In genomic region chr1:166165661-166166399, GRCh38 we compare ENCODE assay signal across 8 cellular contexts. TPM values are rescaled to one million over a fixed set of nuclear protein-coding genes. Genes with fewer than 3 reads are reported as not detected.
DNase-seq lines count a peak whose midpoint lies in the region; ATAC-seq and TF ChIP-seq lines count a peak whose summit lies in the region.

No MANE protein-coding gene starts in this region.

- peaks cover 65% of the 10 kb centered on the region for H3K27me3 Mint-ChIP-seq in T-helper 17 cell

- DNase-seq in T-helper 17 cell (no peak), fibroblast of lung (ENCODE audit: low read depth in 2 of 2) (peak; percentile 26 to 50), osteoblast (ENCODE audit: insufficient read length, low spot score, missing footprints) (peak; percentile 66), left lobe of liver (ENCODE audit: low spot score) (no peak), kidney glomerular epithelial cell (lab: John Stamatoyannopoulos, UW) (no peak), NCI-H187 (lab: John Stamatoyannopoulos, UW) (no peak)

- no peak overlapping the region for H3K27ac ChIP-seq in BLaER1 treated with 17β-estradiol and CSF1 and Interleukin-3, amounts not matched to agents 10 nM and 100 nM
- no peak overlapping the region for H3K27ac ChIP-seq in fibroblast of lung (ENCODE audit: insufficient read depth, low read length)
- no peak overlapping the region for H3K27ac ChIP-seq in osteoblast (ENCODE audit: low read depth, low read length)

- H3K4me3 Mint-ChIP-seq in T-helper 17 cell = peak overlapping the region; percentile 87

- H3K36me3 ChIP-seq in BLaER1 treated with 17β-estradiol and CSF1 and Interleukin-3, amounts not matched to agents 10 nM and 100 nM = no peaks in the 10 kb centered on the region
- H3K36me3 ChIP-seq in fibroblast of lung (ENCODE audit: control insufficient read depth, insufficient read depth, low read length) = no peaks in the 10 kb centered on the region
- H3K36me3 ChIP-seq in osteoblast (ENCODE audit: insufficient read depth, low read length) = no peaks in the 10 kb centered on the region

- H3K4me1 Mint-ChIP-seq in T-helper 17 cell = peaks cover 4% of the 10 kb centered on the region

- peaks cover 31 to 44% (median 37%) of the 10 kb centered on the region in 11 experiments for H3K27me3 ChIP-seq in BLaER1 treated with 17β-estradiol and CSF1 and Interleukin-3, amounts not matched to agents 10 nM and 100 nM
- H3K27me3 ChIP-seq in fibroblast of lung (ENCODE audit: control insufficient read depth, insufficient read depth, low read length) (peaks cover 9% of the 10 kb centered on the region), osteoblast (ENCODE audit: insufficient read depth, low read length) (peaks cover 26% of the 10 kb centered on the region)

- peak; percentile 7 for ATAC-seq in GM21390 (IDR thresholded peaks at IDR 0.05; ENCODE audit: unreplicated experiment)
- no peak for ATAC-seq in T-helper 17 cell
- ATAC-seq in left lobe of liver = no peak

- peak overlapping the region; percentile 95 to 100 (median 100) for H3K4me2 ChIP-seq in BLaER1 treated with 17β-estradiol and CSF1 and Interleukin-3, amounts not matched to agents 10 nM and 100 nM
- H3K4me2 ChIP-seq in fibroblast of lung (ENCODE audit: extremely low read depth, insufficient read depth, low read length) = peak overlapping the region; percentile 9
- no peak overlapping the region for H3K4me2 ChIP-seq in osteoblast (ENCODE audit: insufficient read depth, low read length)

- peak overlapping the region; percentile 69 to 83 (median 79); a peak in 20 of 22 replicates for H3K9ac ChIP-seq in BLaER1 treated with 17β-estradiol and CSF1 and Interleukin-3, amounts not matched to agents 10 nM and 100 nM
- no peak overlapping the region for H3K9ac ChIP-seq in fibroblast of lung (ENCODE audit: insufficient read depth, low read length)

- H2AFZ ChIP-seq in fibroblast of lung (ENCODE audit: low read length) (no peak overlapping the region), osteoblast (ENCODE audit: low read length) (no peak overlapping the region)

- no peak overlapping the region for H3K27ac Mint-ChIP-seq in T-helper 17 cell

- TF ChIP-seq CTCF in fibroblast of lung (conservative IDR thresholded peaks at IDR 0.05 in 1 of 2, IDR thresholded peaks at IDR 0.05 in 1 of 2; ENCODE audit: low read depth in 1 of 2, low read length in 2 of 2) = no peak
- TF ChIP-seq CTCF in osteoblast (IDR thresholded peaks at IDR 0.05; ENCODE audit: extremely low read depth, low read depth, low read length) = no peak

- H3K79me2 ChIP-seq in fibroblast of lung (ENCODE audit: control insufficient read depth, insufficient read depth, low read length) (no peaks in the 10 kb centered on the region), osteoblast (ENCODE audit: insufficient read depth, low read length) (no peaks in the 10 kb centered on the region)

- peak overlapping the region; percentile 68 to 81 (median 74) for H3K4me3 ChIP-seq in BLaER1 treated with 17β-estradiol and CSF1 and Interleukin-3, amounts not matched to agents 10 nM and 100 nM
- peak overlapping the region in 1 of 4 experiments; percentile 53 for H3K4me3 ChIP-seq in fibroblast of lung (replicated peaks in 1 of 4; ENCODE audit: control extremely low read depth in 1 of 4, insufficient read depth in 1 of 4, low read depth in 3 of 4, low read length in 4 of 4)
- no peak overlapping the region for H3K4me3 ChIP-seq in osteoblast (ENCODE audit: insufficient read depth, low read length)

- no peaks in the 10 kb centered on the region for H3K9me3 ChIP-seq in BLaER1 treated with 17β-estradiol and CSF1 and Interleukin-3, amounts not matched to agents 10 nM and 100 nM (replicated peaks in 1 of 11)
- H3K9me3 ChIP-seq in T-helper 17 cell (ENCODE audit: control insufficient read depth, low read length, poor library complexity, severe bottlenecking) (no peaks in the 10 kb centered on the region), fibroblast of lung (ENCODE audit: control insufficient read depth, insufficient read depth, low read depth, low read length) (no peaks in the 10 kb centered on the region), osteoblast (ENCODE audit: low read depth, low read length) (no peaks in the 10 kb centered on the region)

- no peaks in the 10 kb centered on the region for H3K36me3 Mint-ChIP-seq in T-helper 17 cell (ENCODE audit: low read depth)

- peaks cover 9 to 31% (median 25%) of the 10 kb centered on the region in 10 experiments for H3K4me1 ChIP-seq in BLaER1 treated with 17β-estradiol and CSF1 and Interleukin-3, amounts not matched to agents 10 nM and 100 nM
- H3K4me1 ChIP-seq in fibroblast of lung (ENCODE audit: control insufficient read depth, extremely low read depth, insufficient read depth, low read length) (no peaks in the 10 kb centered on the region), osteoblast (ENCODE audit: insufficient read depth, low read length) (no peaks in the 10 kb centered on the region)

- H4K20me1 ChIP-seq in BLaER1 treated with 17β-estradiol and CSF1 and Interleukin-3, amounts not matched to agents 10 nM and 100 nM = peaks cover 0 to 42% (median 21%) of the 10 kb centered on the region in 11 experiments; a peak in 18 of 22 replicates
- H4K20me1 ChIP-seq in fibroblast of lung (ENCODE audit: control insufficient read depth, extremely low read depth, insufficient read depth, low read length) (no peaks in the 10 kb centered on the region), osteoblast (ENCODE audit: insufficient read depth, low read length) (no peaks in the 10 kb centered on the region)

RNA-seq across cellular contexts. Expression of gene FAM78B, which starts 1.0 kb away (rescaled TPM):
- total RNA-seq in T-helper 17 cell = under 1 TPM; 0.15 to 0.31 TPM
- 0.33 and 0.51 TPM in 2 replicates for total RNA-seq in fibroblast of lung
- polyA plus RNA-seq in fibroblast of lung = 0.07 and 0.15 TPM in 2 replicates
- polyA plus RNA-seq in fibroblast of lung (2012) = 0.06 and 0.16 TPM in 2 replicates
- polyA minus RNA-seq in fibroblast of lung (ENCODE audit: low replicate concordance) = not detected in 2 replicates
- 0.29 and 0.36 TPM in 2 replicates for total RNA-seq in osteoblast
- 2.0 TPM for total RNA-seq in left lobe of liver

Comparison
In these comparisons a context has a peak if more than half of its experiments do, and no peak if none do; other contexts are left out.
1. DNase-seq: peak in fibroblast of lung (2 of 2) and osteoblast (single experiment); none in T-helper 17 cell (0 of 3), left lobe of liver (single experiment), kidney glomerular epithelial cell (single experiment) and NCI-H187 (0 of 2).